ENCODE assay signal across 2 cellular contexts in genomic region chr1:86687595-86687994, GRCh38.
TF ChIP-seq lines count a peak whose summit lies in the region.

No MANE protein-coding gene starts in this region.

TF ChIP-seq in HCT116, 20 proteins besides CTCF, POLR2A, EP300 and RAD21:
- TF ChIP-seq REST (IDR thresholded peaks at IDR 0.05; ENCODE audit: low read depth) (no peak), YY1 (IDR thresholded peaks at IDR 0.05; ENCODE audit: extremely low read depth, insufficient replicate concordance, low read depth, low read length) (no peak), SP1 (IDR thresholded peaks at IDR 0.05; ENCODE audit: low read depth) (no peak), EGR1 (IDR thresholded peaks at IDR 0.05; ENCODE audit: low read depth) (no peak), ZNF274 (IDR thresholded peaks at IDR 0.05; ENCODE audit: low read depth, low read length) (no peak), FOSL1 (IDR thresholded peaks at IDR 0.05; ENCODE audit: low read depth) (no peak), CBX3 (IDR thresholded peaks at IDR 0.05; ENCODE audit: low read depth) (no peak), MAX (IDR thresholded peaks at IDR 0.05) (no peak), ZFX (IDR thresholded peaks at IDR 0.05) (no peak), JUND (IDR thresholded peaks at IDR 0.05) (no peak), ELF1 (IDR thresholded peaks at IDR 0.05; ENCODE audit: borderline replicate concordance, low read depth) (no peak), ATF3 (IDR thresholded peaks at IDR 0.05) (no peak), EZH2phosphoT487 (IDR thresholded peaks at IDR 0.05; ENCODE audit: borderline replicate concordance) (no peak), TCF7L2 (IDR thresholded peaks at IDR 0.05; ENCODE audit: borderline replicate concordance, extremely low read depth, insufficient read depth, insufficient read length) (no peak), CEBPB (IDR thresholded peaks at IDR 0.05; ENCODE audit: low read depth) (no peak), ZBTB33 (IDR thresholded peaks at IDR 0.05; ENCODE audit: extremely low read depth, insufficient replicate concordance, low read length) (no peak), SRF (IDR thresholded peaks at IDR 0.05; ENCODE audit: low read depth) (no peak)

TF ChIP-seq in SK-N-SH, 30 proteins besides CTCF, POLR2A, EP300 and RAD21 (continued from another document):
- TF ChIP-seq ZBTB33 (IDR thresholded peaks at IDR 0.05; ENCODE audit: borderline replicate concordance, low read depth) = no peak
- TF ChIP-seq JUND (IDR thresholded peaks at IDR 0.05) = no peak
- no peak for TF ChIP-seq RCOR1 (IDR thresholded peaks at IDR 0.05; ENCODE audit: low read length)
- TF ChIP-seq MAX (IDR thresholded peaks at IDR 0.05; ENCODE audit: low read depth) = no peak
- TF ChIP-seq USF1 (IDR thresholded peaks at IDR 0.05; ENCODE audit: borderline replicate concordance, low read depth) = no peak
- TF ChIP-seq FOXJ3 (CRISPR knock-in tag; IDR thresholded peaks at IDR 0.05) = no peak
- no peak for TF ChIP-seq IRF3 (IDR thresholded peaks at IDR 0.05; ENCODE audit: low read depth, low read length)
- TF ChIP-seq USF2 (IDR thresholded peaks at IDR 0.05; ENCODE audit: borderline replicate concordance, low read depth, low read length) = no peak
TF ChIP-seq in SK-N-SH: peak in this region for 0.
